ENCODE assay signal across 10 cellular contexts in genomic region chr19:44757735-44758505, GRCh38. TPM values are rescaled to one million over a fixed set of nuclear protein-coding genes. Genes with fewer than 3 reads are reported as not detected.
DNase-seq lines count a peak whose midpoint lies in the region; ATAC-seq and TF ChIP-seq lines count a peak whose summit lies in the region.
"Had no signal": no experiment of that assay in that cellular context is flagged by ENCODE, and none has a peak within 500 bp of the region (broad histone marks: within the 10 kb centered on the region; RNA-seq: fewer than 3 reads in every experiment).

No MANE protein-coding gene starts in this region.

- no peaks in the 10 kb centered on the region for H3K9me3 ChIP-seq in hepatocyte (ENCODE audit: low read depth)

- 17% methylated on average over 57 of the region's 68 CpGs for WGBS in hepatocyte (ENCODE audit: low lambda C conversion rate, missing lambda C conversion rate)

- intact Hi-C loops in posterior vena cava (cut with DNase I) = no loop called here

- TF ChIP-seq CTCF in hepatocyte (IDR thresholded peaks at IDR 0.05; ENCODE audit: poor library complexity) = no peak
- TF ChIP-seq CTCF in GM10266 (IDR thresholded peaks at IDR 0.05; ENCODE audit: control insufficient read depth, insufficient read depth, low read depth, missing control alignments) = no peak

- DNase-seq in D341Med (ENCODE audit: low spot score) (peak; percentile 36), anterior cingulate cortex (lab: John Stamatoyannopoulos, UW) (peak in 31 of 58 donors; percentile 8 to 66 (median 26)), hepatocyte (ENCODE audit: low spot score) (peak; percentile 67), posterior vena cava (ENCODE audit: low spot score) (peak; percentile 93), GM10266 (ENCODE audit: extremely low spot score) (no peak)
- DNase-seq: stimulated activated CD4-positive, alpha-beta T cell treated with anti-CD3 and anti-CD28 coated beads, Interleukin-15, amount 100 ng/mL, for 24 hours had no signal

- H3K4me2 ChIP-seq in hepatocyte = peak overlapping the region; percentile 75
- H3K4me2 ChIP-seq: KMS-11 had no signal

- H3K36me3 ChIP-seq in hepatocyte (replicated peaks; ENCODE audit: insufficient read depth, low read depth) = no peaks in the 10 kb centered on the region

- no peaks in the 10 kb centered on the region for H4K20me1 ChIP-seq in hepatocyte (ENCODE audit: insufficient read depth, poor library complexity, severe bottlenecking)

- peaks cover 35% of the 10 kb centered on the region for H3K4me1 ChIP-seq in hepatocyte (ENCODE audit: insufficient read depth)

- H3K4me3 ChIP-seq in hepatocyte = no peak overlapping the region

- H3K9me2 ChIP-seq in hepatocyte (replicated peaks; ENCODE audit: insufficient read depth) = no peaks in the 10 kb centered on the region

- H3K27me3 ChIP-seq in hepatocyte = no peaks in the 10 kb centered on the region

- peaks cover 13% of the 10 kb centered on the region for H3K79me2 ChIP-seq in hepatocyte

- no peak overlapping the region for H2AFZ ChIP-seq in hepatocyte

- ATAC-seq in HG02798 (IDR thresholded peaks at IDR 0.05; ENCODE audit: poor library complexity, unreplicated experiment) (no peak), HG03039 (IDR thresholded peaks at IDR 0.05; ENCODE audit: unreplicated experiment) (no peak), HG02981 (IDR thresholded peaks at IDR 0.05; ENCODE audit: unreplicated experiment) (no peak)

- peak overlapping the region; percentile 34 for H3K27ac ChIP-seq in hepatocyte
- H3K27ac ChIP-seq: KMS-11 had no signal

RNA-seq across cellular contexts. Expression of gene BCL3, which starts 9.4 kb away (rescaled TPM):
- total RNA-seq in hepatocyte (4.3 and 6.3 TPM in 2 replicates), posterior vena cava (10 to 100 TPM; 37.6 to 40.4 TPM)
- 45.7 and 51.4 TPM in 2 replicates for polyA plus RNA-seq in hepatocyte

RNA-seq across cellular contexts. Expression of gene CBLC, which starts 19.8 kb away (rescaled TPM):
- total RNA-seq in hepatocyte = 26.2 and 28.3 TPM in 2 replicates
- polyA plus RNA-seq in hepatocyte = 38.1 and 39.7 TPM in 2 replicates
- total RNA-seq in posterior vena cava = not detected

RNA-seq across cellular contexts. Expression of gene BCAM, which starts 51.0 kb away (rescaled TPM):
- total RNA-seq in hepatocyte (53.3 and 77.1 TPM in 2 replicates), posterior vena cava (10 to 100 TPM; 49.6 to 53.8 TPM)
- 34.7 and 41.8 TPM in 2 replicates for polyA plus RNA-seq in hepatocyte

RNA-seq across cellular contexts. Expression of gene CEACAM16, which starts 59.0 kb away (rescaled TPM):
- total RNA-seq in hepatocyte (0.73 TPM in 1 of 2 replicates, not detected in the other), posterior vena cava (not detected)
- polyA plus RNA-seq in hepatocyte = not detected in 2 replicates

Comparison
In these comparisons a context has a peak if more than half of its experiments do, and no peak if none do; other contexts are left out.
1. RNA of gene CBLC, which starts 19.8 kb away (total RNA-seq): 26.2 to 28.3 TPM in hepatocyte; not detected in posterior vena cava; every median in the first group is over 10 times any median in the second.